Comparison of ENCODE assay signal across 13 cellular contexts in genomic region chr12:49960474-49961110, GRCh38. TPM values are rescaled to one million over a fixed set of nuclear protein-coding genes. Genes with fewer than 3 reads are reported as not detected.
DNase-seq lines count a peak whose midpoint lies in the region; ATAC-seq, FAIRE-seq and TF ChIP-seq lines count a peak whose summit lies in the region.
"Had no signal": no experiment of that assay in that cellular context is flagged by ENCODE, and none has a peak within 500 bp of the region (broad histone marks: within the 10 kb centered on the region; RNA-seq: fewer than 3 reads in every experiment).

No MANE protein-coding gene starts in this region.

- H3K27me3 ChIP-seq in iPS-15b (ENCODE audit: control insufficient read depth, insufficient read depth, low read length) (peaks cover 64% of the 10 kb centered on the region), stomach (peaks cover 0 to 84% (median 28%) of the 10 kb centered on the region in 3 donors)

- no peaks in the 10 kb centered on the region for H3K9me3 Mint-ChIP-seq in activated naive CD4-positive, alpha-beta T cell treated with anti-CD3 and anti-CD28 coated beads for 36 hours
- no peaks in the 10 kb centered on the region for H3K9me3 Mint-ChIP-seq in activated B cell treated with CpG ODN at 0.5 μM for 24 hours

- H3K36me3 ChIP-seq in iPS-15b (ENCODE audit: control insufficient read depth, insufficient read depth, low read length), result no peaks in the 10 kb centered on the region
- H3K36me3 ChIP-seq in stomach, result no peaks in the 10 kb centered on the region
- H3K36me3 ChIP-seq: heart left ventricle had no signal

- H3K4me3 Mint-ChIP-seq in activated naive CD4-positive, alpha-beta T cell treated with anti-CD3 and anti-CD28 coated beads for 36 hours, result peak overlapping the region; percentile 21
- peak overlapping the region; percentile 4 for H3K4me3 Mint-ChIP-seq in activated B cell treated with CpG ODN at 0.5 μM for 24 hours

- POLR2A ChIA-PET in activated B cell treated with CpG ODN at 0.5 μM for 24 hours (lab: Charles Lee), result no interaction called here

- H3K36me3 Mint-ChIP-seq in activated naive CD4-positive, alpha-beta T cell treated with anti-CD3 and anti-CD28 coated beads for 36 hours (ENCODE audit: low read depth), result no peaks in the 10 kb centered on the region
- H3K36me3 Mint-ChIP-seq in activated B cell treated with CpG ODN at 0.5 μM for 24 hours (ENCODE audit: low read depth), result no peaks in the 10 kb centered on the region

- intact Hi-C loops in activated naive CD4-positive, alpha-beta T cell treated with anti-CD3 and anti-CD28 coated beads for 36 hours (cut with micrococcal nuclease), result no loop called here
- intact Hi-C loops in activated B cell treated with CpG ODN at 0.5 μM for 24 hours (cut with micrococcal nuclease), result no loop called here
- intact Hi-C loops in stomach (cut with DNase I; ENCODE audit: low total_unique reads), result no loop called here

- no peak overlapping the region for H3K9ac ChIP-seq in iPS-15b (ENCODE audit: low read depth, low read length)

- no peak for TF ChIP-seq POLR2A in stomach (IDR thresholded peaks at IDR 0.05)

- peaks cover 10% of the 10 kb centered on the region for H3K4me1 ChIP-seq in iPS-15b (ENCODE audit: control insufficient read depth, insufficient read depth, low read length)
- peaks cover 25 to 56% (median 43%) of the 10 kb centered on the region in 4 donors for H3K4me1 ChIP-seq in stomach

- no peak overlapping the region for H3K27ac Mint-ChIP-seq in activated naive CD4-positive, alpha-beta T cell treated with anti-CD3 and anti-CD28 coated beads for 36 hours
- no peak overlapping the region for H3K27ac Mint-ChIP-seq in activated B cell treated with CpG ODN at 0.5 μM for 24 hours

- no peak for FAIRE-seq in frontal cortex (lab: Jason Lieb, UNC)
- FAIRE-seq: urothelium cell line had no signal

- no peaks in the 10 kb centered on the region for H3K9me3 ChIP-seq in iPS-15b (ENCODE audit: control insufficient read depth, insufficient read depth, low read length)
- H3K9me3 ChIP-seq in stomach, result no peaks in the 10 kb centered on the region
- H3K9me3 ChIP-seq: heart left ventricle had no signal

- 22 to 47% (median 36%) methylated on average over 7 to 13 of the region's 13 CpGs for WGBS in stomach, 5 donors

- H3K4me1 Mint-ChIP-seq in activated naive CD4-positive, alpha-beta T cell treated with anti-CD3 and anti-CD28 coated beads for 36 hours (ENCODE audit: low read depth), result peaks cover 7% of the 10 kb centered on the region
- peaks cover 7% of the 10 kb centered on the region for H3K4me1 Mint-ChIP-seq in activated B cell treated with CpG ODN at 0.5 μM for 24 hours

- no peak for TF ChIP-seq EP300 in stomach (IDR thresholded peaks at IDR 0.05)

- H3K27me3 Mint-ChIP-seq in activated naive CD4-positive, alpha-beta T cell treated with anti-CD3 and anti-CD28 coated beads for 36 hours (ENCODE audit: low read depth), result peaks cover 61% of the 10 kb centered on the region
- peaks cover 64% of the 10 kb centered on the region for H3K27me3 Mint-ChIP-seq in activated B cell treated with CpG ODN at 0.5 μM for 24 hours

- CTCF ChIA-PET in activated naive CD4-positive, alpha-beta T cell treated with anti-CD3 and anti-CD28 coated beads for 36 hours (lab: Charles Lee), result interaction anchor here (2.4 to 2.5 kb wide), 3 partner anchors 15 to 109 kb away, joined by 6 to 12 read pairs (median 9); no protein-coding TSS in a partner anchor
- CTCF ChIA-PET in activated B cell treated with CpG ODN at 0.5 μM for 24 hours (lab: Charles Lee), result interaction anchor here (1.0 kb wide), 1 partner anchor 14 kb away, joined by 4 read pairs; no protein-coding TSS in a partner anchor

- DNase-seq in activated naive CD4-positive, alpha-beta T cell treated with anti-CD3 and anti-CD28 coated beads for 36 hours, result no peak
- DNase-seq in activated naive CD4-positive, alpha-beta T cell treated with anti-CD3 and anti-CD28 coated beads, Interleukin-2, amount 50 U/mL, for 16 hours, result no peak
- DNase-seq in activated B cell treated with CpG ODN at 0.5 μM for 24 hours, result no peak
- DNase-seq in stomach, result no peak
- no peak for DNase-seq in hippocampal formation (lab: John Stamatoyannopoulos, UW)
- no peak for DNase-seq in 8988T
- no peak for DNase-seq in frontal cortex (ENCODE audit: low spot score in 2 of 2)
- DNase-seq: activated CD4-positive, alpha-beta T cell treated with anti-CD3 and anti-CD28 coated beads, Interleukin-2, amount 50 U/mL, for 4 hours; effector CD8-positive, alpha-beta T cell had no signal

- no peak for ATAC-seq in activated B cell treated with CpG ODN at 0.5 μM for 24 hours (ENCODE audit: low read depth)
- ATAC-seq: heart left ventricle had no signal

- TF ChIP-seq CTCF in activated B cell treated with CpG ODN at 0.5 μM for 24 hours (IDR thresholded peaks at IDR 0.05) (no peak), stomach (IDR thresholded peaks at IDR 0.05) (no peak)

- H3K4me3 ChIP-seq in iPS-15b (ENCODE audit: low read depth, low read length), result peak overlapping the region; percentile 37
- H3K4me3 ChIP-seq in stomach, result peak overlapping the region; percentile 35 to 51 (median 44)
- H3K4me3 ChIP-seq: lung had no signal

- H3K27ac ChIP-seq in stomach, result peak overlapping the region; percentile 37 to 78 (median 57)
- H3K27ac ChIP-seq: heart left ventricle had no signal

RNA-seq across cellular contexts. Expression of gene AQP5, which starts 1.1 kb away (rescaled TPM):
- not detected for total RNA-seq in activated naive CD4-positive, alpha-beta T cell treated with anti-CD3 and anti-CD28 coated beads for 36 hours
- total RNA-seq in activated B cell treated with CpG ODN at 0.5 μM for 24 hours (not detected in 2 replicates), stomach (10 to 100 TPM in 1 of 5 donors, 1 to 10 TPM in 2, not detected in 2; 4.9 to 12.5 (median 6.6) TPM), frontal cortex (1.2 TPM)
- 10 to 100 TPM in 2 of 3 donors, 1 to 10 TPM in 1; 2.9 to 54.3 (median 10.6) TPM for polyA plus RNA-seq in stomach

RNA-seq across cellular contexts. Expression of gene AQP2, which starts 10.1 kb away (rescaled TPM):
- total RNA-seq in activated naive CD4-positive, alpha-beta T cell treated with anti-CD3 and anti-CD28 coated beads for 36 hours, result not detected
- not detected in 2 replicates for total RNA-seq in activated B cell treated with CpG ODN at 0.5 μM for 24 hours
- total RNA-seq in stomach, result under 1 TPM in 1 of 5 donors, not detected in 4; 0.92 TPM
- not detected for polyA plus RNA-seq in stomach
- not detected for total RNA-seq in frontal cortex
- total RNA-seq: heart left ventricle, lung had no signal
- polyA plus RNA-seq: heart left ventricle, lung had no signal

RNA-seq across cellular contexts. Expression of gene AQP6, which starts 12.2 kb away (rescaled TPM):
- not detected for total RNA-seq in activated naive CD4-positive, alpha-beta T cell treated with anti-CD3 and anti-CD28 coated beads for 36 hours
- total RNA-seq in activated B cell treated with CpG ODN at 0.5 μM for 24 hours (not detected in 2 replicates), stomach (under 1 TPM in 2 of 5 donors, not detected in 3; 0.18 to 0.45 TPM), frontal cortex (not detected)
- under 1 TPM in 1 of 3 donors, not detected in 2; 0.58 TPM for polyA plus RNA-seq in stomach
- total RNA-seq: heart left ventricle had no signal

RNA-seq across cellular contexts. Expression of gene FAIM2, which starts 56.9 kb away (rescaled TPM):
- total RNA-seq in activated naive CD4-positive, alpha-beta T cell treated with anti-CD3 and anti-CD28 coated beads for 36 hours, result under 1 TPM; 0.17 to 0.42 TPM
- total RNA-seq in activated B cell treated with CpG ODN at 0.5 μM for 24 hours (not detected in 2 replicates), stomach (10 to 100 TPM in 2 of 5 donors, 1 to 10 TPM in 3; 1.2 to 44.6 (median 2.2) TPM), frontal cortex (17.9 TPM)
- polyA plus RNA-seq in stomach, result 1 to 10 TPM; 1.1 to 1.8 (median 1.6) TPM
